18 cellular contexts compared by ENCODE assay signal in the genomic region with DNA sequence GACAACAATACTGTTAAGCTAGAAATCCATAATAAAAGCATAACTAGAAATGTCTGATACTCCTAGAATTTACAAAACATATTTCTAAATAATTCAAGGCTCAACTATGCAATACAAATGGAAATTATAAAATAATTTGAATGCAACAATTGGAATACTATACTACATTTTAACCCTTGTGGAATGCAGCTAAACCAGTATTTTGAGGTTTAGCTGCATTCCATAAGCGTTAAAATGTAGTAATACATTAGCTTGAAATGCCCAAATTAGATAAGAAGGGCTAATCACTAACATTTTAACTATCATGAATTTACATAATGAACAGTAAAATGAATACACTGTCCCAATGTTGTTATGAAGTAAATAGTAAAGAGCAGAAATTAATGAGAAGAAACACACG.
"Had no signal": no experiment of that assay in that cellular context is flagged by ENCODE, and none has a peak within 500 bp of the region (broad histone marks: within the 10 kb centered on the region; RNA-seq: fewer than 3 reads in every experiment).

No MANE protein-coding gene starts in this region.

- DNase-seq: colonic mucosa; dermis blood vessel endothelial cell; heart left ventricle; hippocampal formation; left ventricle myocardium inferior; lower lobe of right lung; naive thymus-derived CD4-positive, alpha-beta T cell; nephron progenitor cell; posterior cingulate gyrus; sigmoid colon; stimulated activated CD4-positive, alpha-beta T cell treated with anti-CD3 and anti-CD28 coated beads, Interleukin-2, amount 100 ng/mL, for 24 hours; stimulated activated CD4-positive, alpha-beta T cell treated with anti-CD3 and anti-CD28 coated beads, Interleukin-4, amount 100 ng/mL, for 4 hours; stimulated activated naive B cell treated with anti-CD40 and anti-IgM and Interleukin-4, amounts not matched to agents 10 μg/mL and 1 μg/mL and 100 μg/mL, for 72 hours; stimulated activated naive CD8-positive, alpha-beta T cell treated with anti-CD3 and anti-CD28 coated beads, Interleukin-15, amount 100 ng/mL, for 72 hours; transverse colon had no signal

- ATAC-seq: heart left ventricle; lower lobe of right lung; naive thymus-derived CD4-positive, alpha-beta T cell; stimulated activated naive B cell treated with anti-CD40 and anti-IgM and Interleukin-4, amounts not matched to agents 10 μg/mL and 1 μg/mL and 100 μg/mL, for 72 hours; stimulated activated naive CD8-positive, alpha-beta T cell treated with anti-CD3 and anti-CD28 coated beads, Interleukin-15, amount 100 ng/mL, for 72 hours had no signal

- H3K36me3 ChIP-seq: colonic mucosa, heart left ventricle, left ventricle myocardium inferior, lower lobe of right lung, right atrium auricular region, sigmoid colon, thoracic aorta, transverse colon had no signal

- H3K27me3 ChIP-seq: colonic mucosa, heart left ventricle, right atrium auricular region, sigmoid colon, transverse colon had no signal

- H3K4me3 ChIP-seq: colonic mucosa, heart left ventricle, left ventricle myocardium inferior, lower lobe of right lung, right atrium auricular region, sigmoid colon, skin epidermis, thoracic aorta, transverse colon had no signal

- H3K9me3 ChIP-seq: colonic mucosa, heart left ventricle, left ventricle myocardium inferior, lower lobe of right lung, right atrium auricular region, sigmoid colon, thoracic aorta had no signal

- H3K4me1 ChIP-seq: colonic mucosa, heart left ventricle, left ventricle myocardium inferior, lower lobe of right lung, right atrium auricular region, sigmoid colon, transverse colon had no signal

- H3K27ac ChIP-seq: colonic mucosa, heart left ventricle, left ventricle myocardium inferior, lower lobe of right lung, right atrium auricular region, sigmoid colon, skin epidermis, thoracic aorta, transverse colon had no signal
